In genomic region chr12:104683831-104684503, GRCh38 we compare ENCODE assay signal across 17 cellular contexts.
A peak's percentile ranks its signal among the peaks of the same experiment; 100 is the strongest.
DNase-seq lines count a peak whose midpoint lies in the region; ATAC-seq lines count a peak whose summit lies in the region.
"Had no signal": no experiment of that assay in that cellular context is flagged by ENCODE, and none has a peak within 500 bp of the region (broad histone marks: within the 10 kb centered on the region; RNA-seq: fewer than 3 reads in every experiment).

No MANE protein-coding gene starts in this region.

- H3K27me3 Mint-ChIP-seq in stimulated activated naive CD8-positive, alpha-beta T cell treated with anti-CD3 and anti-CD28 coated beads, Interleukin-15, Interleukin-2, amounts not matched to agents 100 ng/mL and 50 ng/mL, for 24 hours: no peaks in the 10 kb centered on the region
- H3K27me3 Mint-ChIP-seq in activated CD8-positive, alpha-beta T cell treated with anti-CD3 and anti-CD28 coated beads, Interleukin-2, amount 10 ng/mL, durations not matched to agents 7 days and 5 days (ENCODE audit: low read depth): no peaks in the 10 kb centered on the region
- peaks cover 5 to 16% (median 14%) of the 10 kb centered on the region in 3 donors for H3K27me3 Mint-ChIP-seq in immature natural killer cell (ENCODE audit: low read depth in 3 of 3)
- H3K27me3 Mint-ChIP-seq: activated naive CD4-positive, alpha-beta T cell treated with anti-CD3 and anti-CD28 coated beads, Interleukin-2, amount 50 U/mL, for 24 hours had no signal

- no peak for ATAC-seq in stimulated activated naive CD8-positive, alpha-beta T cell treated with anti-CD3 and anti-CD28 coated beads, Interleukin-15, Interleukin-2, amounts not matched to agents 100 U/mL and 50 U/mL, for 24 hours
- ATAC-seq in activated CD8-positive, alpha-beta T cell treated with anti-CD3 and anti-CD28 coated beads, Interleukin-2, amount 10 ng/mL, durations not matched to agents 7 days and 5 days: no peak

- H3K9me3 Mint-ChIP-seq in stimulated activated naive CD8-positive, alpha-beta T cell treated with anti-CD3 and anti-CD28 coated beads, Interleukin-15, Interleukin-2, amounts not matched to agents 100 ng/mL and 50 ng/mL, for 24 hours: no peaks in the 10 kb centered on the region
- H3K9me3 Mint-ChIP-seq in activated CD8-positive, alpha-beta T cell treated with anti-CD3 and anti-CD28 coated beads, Interleukin-2, amount 10 ng/mL, durations not matched to agents 7 days and 5 days (ENCODE audit: insufficient read depth): no peaks in the 10 kb centered on the region
- H3K9me3 Mint-ChIP-seq in immature natural killer cell: no peaks in the 10 kb centered on the region
- H3K9me3 Mint-ChIP-seq: activated naive CD4-positive, alpha-beta T cell treated with anti-CD3 and anti-CD28 coated beads, Interleukin-2, amount 50 U/mL, for 24 hours had no signal

- peak overlapping the region; percentile 92 for H3K27ac Mint-ChIP-seq in stimulated activated naive CD8-positive, alpha-beta T cell treated with anti-CD3 and anti-CD28 coated beads, Interleukin-15, Interleukin-2, amounts not matched to agents 100 ng/mL and 50 ng/mL, for 24 hours
- H3K27ac Mint-ChIP-seq in activated CD8-positive, alpha-beta T cell treated with anti-CD3 and anti-CD28 coated beads, Interleukin-2, amount 10 ng/mL, durations not matched to agents 7 days and 5 days: peak overlapping the region; percentile 86
- H3K27ac Mint-ChIP-seq in immature natural killer cell: peak overlapping the region; percentile 74 to 94 (median 86)
- H3K27ac Mint-ChIP-seq: activated naive CD4-positive, alpha-beta T cell treated with anti-CD3 and anti-CD28 coated beads, Interleukin-2, amount 50 U/mL, for 24 hours had no signal

- no peak overlapping the region for H3K4me3 Mint-ChIP-seq in stimulated activated naive CD8-positive, alpha-beta T cell treated with anti-CD3 and anti-CD28 coated beads, Interleukin-15, Interleukin-2, amounts not matched to agents 100 ng/mL and 50 ng/mL, for 24 hours
- no peak overlapping the region for H3K4me3 Mint-ChIP-seq in activated CD8-positive, alpha-beta T cell treated with anti-CD3 and anti-CD28 coated beads, Interleukin-2, amount 10 ng/mL, durations not matched to agents 7 days and 5 days
- H3K4me3 Mint-ChIP-seq in immature natural killer cell: peak overlapping the region in 3 of 5 donors; percentile 2 to 59 (median 39)
- H3K4me3 Mint-ChIP-seq: activated naive CD4-positive, alpha-beta T cell treated with anti-CD3 and anti-CD28 coated beads, Interleukin-2, amount 50 U/mL, for 24 hours had no signal

- no peaks in the 10 kb centered on the region for H3K36me3 Mint-ChIP-seq in stimulated activated naive CD8-positive, alpha-beta T cell treated with anti-CD3 and anti-CD28 coated beads, Interleukin-15, Interleukin-2, amounts not matched to agents 100 ng/mL and 50 ng/mL, for 24 hours (ENCODE audit: low read depth)
- peaks cover 48% of the 10 kb centered on the region for H3K36me3 Mint-ChIP-seq in activated CD8-positive, alpha-beta T cell treated with anti-CD3 and anti-CD28 coated beads, Interleukin-2, amount 10 ng/mL, durations not matched to agents 7 days and 5 days (ENCODE audit: low read depth)
- no peaks in the 10 kb centered on the region for H3K36me3 Mint-ChIP-seq in immature natural killer cell

- POLR2A ChIA-PET in activated CD8-positive, alpha-beta T cell treated with anti-CD3 and anti-CD28 coated beads, Interleukin-2, amount 10 ng/mL, durations not matched to agents 7 days and 5 days (lab: Charles Lee): interaction anchor here (0.9 to 2.6 kb wide), 3 partner anchors 11 to 37 kb away, joined by 4 to 7 read pairs (median 4); no protein-coding TSS in a partner anchor

- no peak for DNase-seq in stimulated activated naive CD8-positive, alpha-beta T cell treated with anti-CD3 and anti-CD28 coated beads, Interleukin-15, Interleukin-2, amounts not matched to agents 100 U/mL and 50 U/mL, for 24 hours
- DNase-seq in activated CD8-positive, alpha-beta T cell treated with anti-CD3 and anti-CD28 coated beads, Interleukin-2, amount 10 ng/mL, durations not matched to agents 7 days and 5 days: no peak
- DNase-seq in immature natural killer cell (no peak), DMS114 treated with DMSO at 0.1 percent for 48 hours (lab: John Stamatoyannopoulos, UW; ENCODE audit: unreplicated experiment) (no peak), cerebellar cortex (ENCODE audit: low spot score) (no peak), cerebellar nuclear complex (lab: John Stamatoyannopoulos, UW) (no peak)
- DNase-seq: BE2C; effector CD4-positive, alpha-beta T cell; head of caudate nucleus; midbrain; NCI-H1694; NCI-H510A treated with DMSO at 0.1 percent for 48 hours; occipital lobe; stimulated activated CD4-positive, alpha-beta T cell treated with anti-CD3 and anti-CD28 coated beads, Interleukin-2, amount 100 ng/mL, for 48 hours; testis had no signal

- peaks cover 92% of the 10 kb centered on the region for H3K4me1 Mint-ChIP-seq in stimulated activated naive CD8-positive, alpha-beta T cell treated with anti-CD3 and anti-CD28 coated beads, Interleukin-15, Interleukin-2, amounts not matched to agents 100 ng/mL and 50 ng/mL, for 24 hours (ENCODE audit: low read depth)
- H3K4me1 Mint-ChIP-seq in activated CD8-positive, alpha-beta T cell treated with anti-CD3 and anti-CD28 coated beads, Interleukin-2, amount 10 ng/mL, durations not matched to agents 7 days and 5 days (ENCODE audit: low read depth): peaks cover 97% of the 10 kb centered on the region
- H3K4me1 Mint-ChIP-seq in immature natural killer cell: peaks cover 95 to 99% of the 10 kb centered on the region in 2 donors

- CTCF ChIA-PET in activated CD8-positive, alpha-beta T cell treated with anti-CD3 and anti-CD28 coated beads, Interleukin-2, amount 10 ng/mL, durations not matched to agents 7 days and 5 days (lab: Charles Lee): interaction anchor here (0.8 to 1.7 kb wide), 6 partner anchors 10 to 302 kb away, joined by 3 to 7 read pairs (median 3); no protein-coding TSS in a partner anchor

Comparison
In these comparisons a context has a peak if more than half of its experiments do, and no peak if none do; other contexts are left out.
1. H3K4me3 Mint-ChIP-seq: peak in immature natural killer cell (3 of 5); none in stimulated activated naive CD8-positive, alpha-beta T cell treated with anti-CD3 and anti-CD28 coated beads, Interleukin-15, Interleukin-2, amounts not matched to agents 100 ng/mL and 50 ng/mL, for 24 hours (single experiment) and activated CD8-positive, alpha-beta T cell treated with anti-CD3 and anti-CD28 coated beads, Interleukin-2, amount 10 ng/mL, durations not matched to agents 7 days and 5 days (single experiment).
2. Peak in every context shown above with its lines, with median percentiles within 50 percentile points of each other: H3K27ac Mint-ChIP-seq.